26 cellular contexts compared by ENCODE assay signal in genomic region chr9:78017294-78017693, GRCh38.
"Had no signal": no experiment of that assay in that cellular context is flagged by ENCODE, and none has a peak within 500 bp of the region (broad histone marks: within the 10 kb centered on the region; RNA-seq: fewer than 3 reads in every experiment).

No MANE protein-coding gene starts in this region.

- H3K27me3 Mint-ChIP-seq: stimulated activated naive CD8-positive, alpha-beta T cell treated with anti-CD3 and anti-CD28 coated beads, Interleukin-15, amount 100 ng/mL, for 72 hours had no signal

- H3K4me1 Mint-ChIP-seq: central memory CD8-positive, alpha-beta T cell had no signal

- DNase-seq: activated CD4-positive, alpha-beta T cell treated with anti-CD3 and anti-CD28 coated beads for 4 hours; activated CD4-positive, alpha-beta T cell treated with anti-CD3 and anti-CD28 coated beads, Interleukin-2, amount 50 U/mL, for 48 hours; activated CD8-positive, alpha-beta memory T cell treated with anti-CD3 and anti-CD28 coated beads, Interleukin-2, amount 50 U/mL, for 48 hours; activated effector memory CD4-positive, alpha-beta T cell treated with anti-CD3 and anti-CD28 coated beads, Interleukin-2, amount 50 U/mL, for 16 hours; activated T-cell treated with anti-CD3 and anti-CD28 coated beads, Interleukin-2, amount 50 U/mL, for 48 hours; dorsolateral prefrontal cortex; effector memory CD8-positive, alpha-beta T cell; head of caudate nucleus; hypothalamus; left ventricle myocardium inferior; natural killer cell; nucleus accumbens; right lobe of liver; small intestine; stimulated activated CD4-positive, alpha-beta T cell treated with anti-CD3 and anti-CD28 coated beads, Interleukin-2, amount 100 ng/mL, for 24 hours; stimulated activated naive CD8-positive, alpha-beta T cell treated with anti-CD3 and anti-CD28 coated beads, Interleukin-15, amount 100 ng/mL, for 72 hours; WERI-Rb-1 had no signal

- FAIRE-seq: astrocyte, small intestine, TTC549 had no signal

- H3K9me3 ChIP-seq: gastroesophageal sphincter, left ventricle myocardium inferior, right lobe of liver, tibial nerve had no signal

- H3K4me3 ChIP-seq: dorsolateral prefrontal cortex, gastroesophageal sphincter, left ventricle myocardium inferior, right lobe of liver, tibial nerve had no signal

- ATAC-seq: activated naive CD4-positive, alpha-beta T cell treated with anti-CD3 and anti-CD28 coated beads, Interleukin-2, amount 50 U/mL, for 72 hours; effector memory CD8-positive, alpha-beta T cell; gastroesophageal sphincter; natural killer cell; right lobe of liver; stimulated activated effector memory CD8-positive, alpha-beta T cell treated with anti-CD3 and anti-CD28 coated beads, Interleukin-12 subunit alpha, Interleukin-12 subunit beta, amount 100 ng/mL, for 72 hours; stimulated activated naive CD8-positive, alpha-beta T cell treated with anti-CD3 and anti-CD28 coated beads, Interleukin-15, amount 100 ng/mL, for 72 hours had no signal

- H3K27me3 ChIP-seq: dorsolateral prefrontal cortex, gastroesophageal sphincter, right lobe of liver, tibial nerve had no signal

- H3K27ac Mint-ChIP-seq: activated naive CD4-positive, alpha-beta T cell treated with anti-CD3 and anti-CD28 coated beads, Interleukin-2, amount 50 U/mL, for 72 hours; effector memory CD8-positive, alpha-beta T cell; stimulated activated effector memory CD8-positive, alpha-beta T cell treated with anti-CD3 and anti-CD28 coated beads, Interleukin-12 subunit alpha, Interleukin-12 subunit beta, amount 100 ng/mL, for 72 hours; stimulated activated naive CD8-positive, alpha-beta T cell treated with anti-CD3 and anti-CD28 coated beads, Interleukin-15, amount 100 ng/mL, for 72 hours; T-helper 2 cell treated with Interferon-gamma antibody and Interleukin-4, amounts not matched to agents 5 μg/mL and 100 μg/mL, for 36 hours had no signal

- H3K36me3 Mint-ChIP-seq: mesothelial cell of epicardium; natural killer cell; stimulated activated effector memory CD8-positive, alpha-beta T cell treated with anti-CD3 and anti-CD28 coated beads, Interleukin-12 subunit alpha, Interleukin-12 subunit beta, amount 100 ng/mL, for 72 hours had no signal

- H3K27ac ChIP-seq: gastroesophageal sphincter, left ventricle myocardium inferior, right lobe of liver, tibial nerve, WERI-Rb-1 had no signal

- H3K4me3 Mint-ChIP-seq: central memory CD8-positive, alpha-beta T cell; effector memory CD8-positive, alpha-beta T cell; mesothelial cell of epicardium; natural killer cell; stimulated activated effector memory CD8-positive, alpha-beta T cell treated with anti-CD3 and anti-CD28 coated beads, Interleukin-12 subunit alpha, Interleukin-12 subunit beta, amount 100 ng/mL, for 72 hours; stimulated activated naive CD8-positive, alpha-beta T cell treated with anti-CD3 and anti-CD28 coated beads, Interleukin-15, amount 100 ng/mL, for 72 hours; T-helper 2 cell treated with Interferon-gamma antibody and Interleukin-4, amounts not matched to agents 5 μg/mL and 100 μg/mL, for 36 hours had no signal

- H3K36me3 ChIP-seq: gastroesophageal sphincter, left ventricle myocardium inferior, right lobe of liver, tibial nerve, WERI-Rb-1 had no signal

- H3K9me3 Mint-ChIP-seq: activated naive CD4-positive, alpha-beta T cell treated with anti-CD3 and anti-CD28 coated beads, Interleukin-2, amount 50 U/mL, for 72 hours; central memory CD8-positive, alpha-beta T cell; effector memory CD8-positive, alpha-beta T cell; mesothelial cell of epicardium; natural killer cell; stimulated activated effector memory CD8-positive, alpha-beta T cell treated with anti-CD3 and anti-CD28 coated beads, Interleukin-12 subunit alpha, Interleukin-12 subunit beta, amount 100 ng/mL, for 72 hours; stimulated activated naive CD8-positive, alpha-beta T cell treated with anti-CD3 and anti-CD28 coated beads, Interleukin-15, amount 100 ng/mL, for 72 hours; T-helper 2 cell treated with Interferon-gamma antibody and Interleukin-4, amounts not matched to agents 5 μg/mL and 100 μg/mL, for 36 hours had no signal
